ENCODE assay signal across 10 cellular contexts in genomic region chr17:72388765-72389473, GRCh38.
DNase-seq lines count a peak whose midpoint lies in the region; ATAC-seq and TF ChIP-seq lines count a peak whose summit lies in the region.
"Had no signal": no experiment of that assay in that cellular context is flagged by ENCODE, and none has a peak within 500 bp of the region (broad histone marks: within the 10 kb centered on the region; RNA-seq: fewer than 3 reads in every experiment).

No MANE protein-coding gene starts in this region.

- CTCF ChIA-PET in MCF 10A (lab: Yijun Ruan, JAX), result interaction anchor here (0.7 kb wide), 1 partner anchor 33 kb away, joined by 3 read pairs; no protein-coding TSS in a partner anchor

- no peak overlapping the region for H3K27ac ChIP-seq in breast epithelium

- BruUV-seq in MCF 10A (replicated peaks; lab: Mats Ljungman, UMichigan), result TSS peak; percentile 3

- no peaks in the 10 kb centered on the region for H3K9me3 Mint-ChIP-seq in MCF 10A (ENCODE audit: unreplicated experiment)

- H3K27me3 Mint-ChIP-seq in MCF 10A (ENCODE audit: insufficient read depth, unreplicated experiment), result no peaks in the 10 kb centered on the region

- no peak overlapping the region for H3K4me3 ChIP-seq in breast epithelium
- peak overlapping the region; percentile 12 for H3K4me3 ChIP-seq in skeletal muscle satellite cell (ENCODE audit: low read length)

- H3K4me2 ChIP-seq in skeletal muscle satellite cell (ENCODE audit: low read length), result peak overlapping the region; percentile 48

- no peaks in the 10 kb centered on the region for H3K27me3 ChIP-seq in breast epithelium
- H3K27me3 ChIP-seq in skeletal muscle satellite cell (ENCODE audit: control insufficient read depth, insufficient read depth, low read length), result no peaks in the 10 kb centered on the region

- H3K4me3 Mint-ChIP-seq in MCF 10A (ENCODE audit: unreplicated experiment), result peak overlapping the region; percentile 19
- H3K4me3 Mint-ChIP-seq: CD4-positive, CD25-positive, alpha-beta regulatory T cell had no signal

- peaks cover 67% of the 10 kb centered on the region for H3K4me1 Mint-ChIP-seq in MCF 10A (ENCODE audit: insufficient read depth, unreplicated experiment)
- H3K4me1 Mint-ChIP-seq: CD4-positive, CD25-positive, alpha-beta regulatory T cell had no signal

- peaks cover 12% of the 10 kb centered on the region for H3K36me3 Mint-ChIP-seq in MCF 10A (ENCODE audit: insufficient read depth, unreplicated experiment)
- H3K36me3 Mint-ChIP-seq: CD4-positive, CD25-positive, alpha-beta regulatory T cell had no signal

- H3K36me3 ChIP-seq in breast epithelium (no peaks in the 10 kb centered on the region), skeletal muscle satellite cell (ENCODE audit: insufficient read depth, low read length) (no peaks in the 10 kb centered on the region)

- no peaks in the 10 kb centered on the region for H3K4me1 ChIP-seq in breast epithelium
- peaks cover 79% of the 10 kb centered on the region for H3K4me1 ChIP-seq in skeletal muscle satellite cell (ENCODE audit: control insufficient read depth, insufficient read depth, low read length)

- peak overlapping the region; percentile 51 for H3K27ac Mint-ChIP-seq in MCF 10A (ENCODE audit: low read depth, unreplicated experiment)
- H3K27ac Mint-ChIP-seq: CD4-positive, CD25-positive, alpha-beta regulatory T cell had no signal

- peak; percentile 63 for ATAC-seq in HG02981 (IDR thresholded peaks at IDR 0.05; ENCODE audit: unreplicated experiment)

- no peak for TF ChIP-seq POLR2A in breast epithelium (IDR thresholded peaks at IDR 0.05)

- POLR2A ChIA-PET in MCF 10A (lab: Yijun Ruan, JAX), result interaction anchor here (1.0 to 1.3 kb wide), 2 partner anchors 16 to 22 kb away, joined by 3 to 5 read pairs; no protein-coding TSS in a partner anchor

- DNase-seq in MCF 10A (ENCODE audit: unreplicated experiment) (peak; percentile 95), breast epithelium (ENCODE audit: low spot score in 2 of 2) (no peak), RPMI8226 (peak; percentile 96), dermis blood vessel endothelial cell (no peak), KG1 (lab: John Stamatoyannopoulos, UW) (no peak), NCI-H1092 treated with DMSO at 0.1 percent for 48 hours (lab: John Stamatoyannopoulos, UW) (no peak)
- DNase-seq: CD4-positive, CD25-positive, alpha-beta regulatory T cell; NCI-H1417 treated with DMSO at 0.1 percent for 48 hours had no signal

- intact Hi-C loops in MCF 10A (cut with micrococcal nuclease), result loop anchor here (2.0 to 5.0 kb wide), 3 partner anchors 34 to 268 kb away; partner anchors contain the start of gene SOX9
- intact Hi-C loops in breast epithelium (cut with DNase I; ENCODE audit: low total_unique reads), result no loop called here

- TF ChIP-seq CTCF in MCF 10A (IDR thresholded peaks at IDR 0.05; ENCODE audit: unreplicated experiment), result peak; percentile 23
- TF ChIP-seq CTCF in breast epithelium (IDR thresholded peaks at IDR 0.05), result no peak

- H3K9me3 ChIP-seq in breast epithelium (no peaks in the 10 kb centered on the region), skeletal muscle satellite cell (replicated peaks; ENCODE audit: low read length) (no peaks in the 10 kb centered on the region)

- no peak overlapping the region for H3K9ac ChIP-seq in skeletal muscle satellite cell (ENCODE audit: low read depth, low read length)

Comparison
In these comparisons a context has a peak if more than half of its experiments do, and no peak if none do; other contexts are left out.
1. DNase-seq: peak in MCF 10A (single experiment) and RPMI8226 (single experiment); none in breast epithelium (0 of 2), dermis blood vessel endothelial cell (single experiment), KG1 (single experiment) and NCI-H1092 treated with DMSO at 0.1 percent for 48 hours (single experiment).